1 cellular context compared by ENCODE assay signal in the genomic region with DNA sequence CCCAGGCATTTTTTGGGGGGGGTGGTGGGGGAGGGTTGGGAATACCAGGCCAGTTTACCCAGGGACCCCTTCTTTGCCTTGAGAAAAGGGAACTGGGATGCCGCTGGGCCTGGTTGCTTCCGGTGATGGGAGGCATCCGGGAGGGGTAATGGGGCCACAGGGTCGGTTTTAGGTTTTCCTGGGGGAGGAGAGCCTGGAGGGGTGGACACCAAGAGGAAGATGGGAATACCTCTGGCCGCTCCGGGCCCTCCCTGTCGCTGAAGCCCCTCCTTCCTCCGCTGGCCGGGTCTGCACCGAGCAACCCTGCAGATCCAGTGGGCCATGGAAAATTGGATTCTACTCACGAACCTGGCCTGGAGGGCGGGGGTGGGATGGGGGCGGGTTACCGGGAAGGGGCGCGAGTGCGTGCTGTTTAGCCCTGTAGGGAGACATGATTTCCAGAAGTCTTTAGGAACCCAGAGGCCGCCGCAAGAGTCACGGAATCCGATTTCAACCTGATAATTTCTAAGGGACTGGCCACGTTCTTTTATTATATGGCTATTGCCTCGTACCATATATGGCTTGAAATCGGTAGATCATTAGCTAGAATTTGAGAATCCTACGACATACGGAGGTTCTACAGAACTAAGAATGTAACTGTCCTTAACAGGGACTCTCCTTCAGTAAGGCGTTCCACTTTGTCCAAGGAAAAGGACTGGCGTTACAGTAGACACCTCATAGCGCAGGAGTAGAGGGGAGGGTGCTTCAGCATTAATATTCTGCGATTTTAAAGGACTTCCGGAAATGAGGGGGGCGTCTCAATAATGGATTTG.
TF ChIP-seq lines count a peak whose summit lies in the region.

No MANE protein-coding gene starts in this region.

TF ChIP-seq in GM12878, 131 proteins besides CTCF, POLR2A, EP300 and RAD21:
- TF ChIP-seq ZSCAN29 (IDR thresholded peaks at IDR 0.05) = no peak
- peak; percentile 81; the same call in 1 of the 2 replicates for TF ChIP-seq SPI1 (IDR thresholded peaks at IDR 0.05; ENCODE audit: borderline replicate concordance, insufficient read depth, low read depth, low read length)
- TF ChIP-seq, protein P1, sequence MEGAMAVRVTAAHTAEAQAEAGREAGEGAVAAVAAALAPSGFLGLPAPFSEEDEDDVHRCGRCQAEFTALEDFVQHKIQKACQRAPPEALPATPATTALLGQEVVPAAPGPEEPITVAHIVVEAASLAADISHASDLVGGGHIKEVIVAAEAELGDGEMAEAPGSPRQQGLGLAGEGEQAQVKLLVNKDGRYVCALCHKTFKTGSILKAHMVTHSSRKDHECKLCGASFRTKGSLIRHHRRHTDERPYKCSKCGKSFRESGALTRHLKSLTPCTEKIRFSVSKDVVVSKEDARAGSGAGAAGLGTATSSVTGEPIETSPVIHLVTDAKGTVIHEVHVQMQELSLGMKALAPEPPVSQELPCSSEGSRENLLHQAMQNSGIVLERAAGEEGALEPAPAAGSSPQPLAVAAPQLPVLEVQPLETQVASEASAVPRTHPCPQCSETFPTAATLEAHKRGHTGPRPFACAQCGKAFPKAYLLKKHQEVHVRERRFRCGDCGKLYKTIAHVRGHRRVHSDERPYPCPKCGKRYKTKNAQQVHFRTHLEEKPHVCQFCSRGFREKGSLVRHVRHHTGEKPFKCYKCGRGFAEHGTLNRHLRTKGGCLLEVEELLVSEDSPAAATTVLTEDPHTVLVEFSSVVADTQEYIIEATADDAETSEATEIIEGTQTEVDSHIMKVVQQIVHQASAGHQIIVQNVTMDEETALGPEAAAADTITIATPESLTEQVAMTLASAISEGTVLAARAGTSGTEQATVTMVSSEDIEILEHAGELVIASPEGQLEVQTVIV (IDR thresholded peaks at IDR 0.05; ENCODE audit: borderline replicate concordance, partially characterized antibody) = no peak
- no peak for TF ChIP-seq MTA3 (IDR thresholded peaks at IDR 0.05; ENCODE audit: borderline replicate concordance, low read length)
- TF ChIP-seq TCF3 (IDR thresholded peaks at IDR 0.05; ENCODE audit: borderline replicate concordance, insufficient read depth, low read depth, low read length) = no peak
- TF ChIP-seq POU2F2 (IDR thresholded peaks at IDR 0.05; ENCODE audit: borderline replicate concordance, low read depth, low read length) = no peak
- TF ChIP-seq TARDBP (IDR thresholded peaks at IDR 0.05; ENCODE audit: borderline replicate concordance) = no peak
- no peak for TF ChIP-seq TAF1 (IDR thresholded peaks at IDR 0.05; ENCODE audit: borderline replicate concordance, low read depth, low read length)
- TF ChIP-seq SIX5 (IDR thresholded peaks at IDR 0.05; ENCODE audit: low read depth, low read length, severe bottlenecking) = no peak
- TF ChIP-seq EGR1 (IDR thresholded peaks at IDR 0.05; ENCODE audit: borderline replicate concordance in 1 of 2, low read depth in 2 of 2, low read length in 2 of 2) = no peak
- TF ChIP-seq, protein P2, sequence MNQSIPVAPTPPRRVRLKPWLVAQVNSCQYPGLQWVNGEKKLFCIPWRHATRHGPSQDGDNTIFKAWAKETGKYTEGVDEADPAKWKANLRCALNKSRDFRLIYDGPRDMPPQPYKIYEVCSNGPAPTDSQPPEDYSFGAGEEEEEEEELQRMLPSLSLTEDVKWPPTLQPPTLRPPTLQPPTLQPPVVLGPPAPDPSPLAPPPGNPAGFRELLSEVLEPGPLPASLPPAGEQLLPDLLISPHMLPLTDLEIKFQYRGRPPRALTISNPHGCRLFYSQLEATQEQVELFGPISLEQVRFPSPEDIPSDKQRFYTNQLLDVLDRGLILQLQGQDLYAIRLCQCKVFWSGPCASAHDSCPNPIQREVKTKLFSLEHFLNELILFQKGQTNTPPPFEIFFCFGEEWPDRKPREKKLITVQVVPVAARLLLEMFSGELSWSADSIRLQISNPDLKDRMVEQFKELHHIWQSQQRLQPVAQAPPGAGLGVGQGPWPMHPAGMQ (IDR thresholded peaks at IDR 0.05; ENCODE audit: borderline replicate concordance) = no peak
- no peak for TF ChIP-seq PBX3 (IDR thresholded peaks at IDR 0.05; ENCODE audit: insufficient replicate concordance, low read depth, low read length)
- no peak for TF ChIP-seq YY1 (IDR thresholded peaks at IDR 0.05; ENCODE audit: low read depth, low read length)
- TF ChIP-seq CEBPZ (IDR thresholded peaks at IDR 0.05; ENCODE audit: low read depth, low read length) = no peak
- TF ChIP-seq ZNF207 (IDR thresholded peaks at IDR 0.05; ENCODE audit: borderline replicate concordance) = peak; percentile 20; the same call in 1 of the 2 replicates
- TF ChIP-seq EED (IDR thresholded peaks at IDR 0.05; ENCODE audit: low read depth) = 0 out of 2 replicates have a peak, but pooled peaks have one; percentile 24
- no peak for TF ChIP-seq NR2C1 (IDR thresholded peaks at IDR 0.05)
- TF ChIP-seq ZNF274 (IDR thresholded peaks at IDR 0.05; ENCODE audit: insufficient read depth, insufficient read length) = no peak
- TF ChIP-seq, protein P3, sequence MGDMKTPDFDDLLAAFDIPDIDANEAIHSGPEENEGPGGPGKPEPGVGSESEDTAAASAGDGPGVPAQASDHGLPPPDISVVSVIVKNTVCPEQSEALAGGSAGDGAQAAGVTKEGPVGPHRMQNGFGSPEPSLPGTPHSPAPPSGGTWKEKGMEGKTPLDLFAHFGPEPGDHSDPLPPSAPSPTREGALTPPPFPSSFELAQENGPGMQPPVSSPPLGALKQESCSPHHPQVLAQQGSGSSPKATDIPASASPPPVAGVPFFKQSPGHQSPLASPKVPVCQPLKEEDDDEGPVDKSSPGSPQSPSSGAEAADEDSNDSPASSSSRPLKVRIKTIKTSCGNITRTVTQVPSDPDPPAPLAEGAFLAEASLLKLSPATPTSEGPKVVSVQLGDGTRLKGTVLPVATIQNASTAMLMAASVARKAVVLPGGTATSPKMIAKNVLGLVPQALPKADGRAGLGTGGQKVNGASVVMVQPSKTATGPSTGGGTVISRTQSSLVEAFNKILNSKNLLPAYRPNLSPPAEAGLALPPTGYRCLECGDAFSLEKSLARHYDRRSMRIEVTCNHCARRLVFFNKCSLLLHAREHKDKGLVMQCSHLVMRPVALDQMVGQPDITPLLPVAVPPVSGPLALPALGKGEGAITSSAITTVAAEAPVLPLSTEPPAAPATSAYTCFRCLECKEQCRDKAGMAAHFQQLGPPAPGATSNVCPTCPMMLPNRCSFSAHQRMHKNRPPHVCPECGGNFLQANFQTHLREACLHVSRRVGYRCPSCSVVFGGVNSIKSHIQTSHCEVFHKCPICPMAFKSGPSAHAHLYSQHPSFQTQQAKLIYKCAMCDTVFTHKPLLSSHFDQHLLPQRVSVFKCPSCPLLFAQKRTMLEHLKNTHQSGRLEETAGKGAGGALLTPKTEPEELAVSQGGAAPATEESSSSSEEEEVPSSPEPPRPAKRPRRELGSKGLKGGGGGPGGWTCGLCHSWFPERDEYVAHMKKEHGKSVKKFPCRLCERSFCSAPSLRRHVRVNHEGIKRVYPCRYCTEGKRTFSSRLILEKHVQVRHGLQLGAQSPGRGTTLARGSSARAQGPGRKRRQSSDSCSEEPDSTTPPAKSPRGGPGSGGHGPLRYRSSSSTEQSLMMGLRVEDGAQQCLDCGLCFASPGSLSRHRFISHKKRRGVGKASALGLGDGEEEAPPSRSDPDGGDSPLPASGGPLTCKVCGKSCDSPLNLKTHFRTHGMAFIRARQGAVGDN (IDR thresholded peaks at IDR 0.05) = no peak
- TF ChIP-seq, protein P4, sequence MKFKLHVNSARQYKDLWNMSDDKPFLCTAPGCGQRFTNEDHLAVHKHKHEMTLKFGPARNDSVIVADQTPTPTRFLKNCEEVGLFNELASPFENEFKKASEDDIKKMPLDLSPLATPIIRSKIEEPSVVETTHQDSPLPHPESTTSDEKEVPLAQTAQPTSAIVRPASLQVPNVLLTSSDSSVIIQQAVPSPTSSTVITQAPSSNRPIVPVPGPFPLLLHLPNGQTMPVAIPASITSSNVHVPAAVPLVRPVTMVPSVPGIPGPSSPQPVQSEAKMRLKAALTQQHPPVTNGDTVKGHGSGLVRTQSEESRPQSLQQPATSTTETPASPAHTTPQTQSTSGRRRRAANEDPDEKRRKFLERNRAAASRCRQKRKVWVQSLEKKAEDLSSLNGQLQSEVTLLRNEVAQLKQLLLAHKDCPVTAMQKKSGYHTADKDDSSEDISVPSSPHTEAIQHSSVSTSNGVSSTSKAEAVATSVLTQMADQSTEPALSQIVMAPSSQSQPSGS (IDR thresholded peaks at IDR 0.05; ENCODE audit: low read length) = no peak
- no peak for TF ChIP-seq NR2C2 (IDR thresholded peaks at IDR 0.05; ENCODE audit: borderline replicate concordance, control insufficient read depth, insufficient read length, low read depth)
- no peak for TF ChIP-seq SMAD5 (IDR thresholded peaks at IDR 0.05; ENCODE audit: low read depth)
- TF ChIP-seq PAX5 (IDR thresholded peaks at IDR 0.05; ENCODE audit: borderline replicate concordance, low read depth, low read length) = no peak
